ENCODE assay signal across 8 cellular contexts in the genomic region with DNA sequence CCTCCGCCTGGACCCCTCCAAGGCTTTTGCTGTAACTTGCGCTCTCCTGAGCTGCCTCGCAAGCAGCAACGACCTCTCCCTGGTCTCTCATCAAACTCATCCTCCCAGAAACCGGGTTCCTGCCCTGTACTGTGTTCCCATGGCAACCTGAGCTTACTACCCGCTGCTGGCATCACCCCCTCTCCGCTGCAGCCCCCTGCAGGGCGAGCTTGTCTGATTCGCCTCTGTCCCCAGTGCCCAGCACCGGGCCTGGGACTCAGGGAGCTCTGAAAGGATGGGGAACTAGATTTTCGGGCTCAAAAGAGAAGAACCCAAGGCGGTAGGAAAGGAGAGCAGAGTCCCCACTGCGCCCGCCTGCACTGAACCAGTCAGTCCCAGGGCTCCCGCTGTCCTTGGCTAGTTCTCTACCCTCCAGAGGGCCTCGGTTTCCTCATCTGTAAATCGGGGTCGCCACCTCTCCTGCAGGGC. TPM values are rescaled to one million over a fixed set of nuclear protein-coding genes. Genes with fewer than 3 reads are reported as not detected.
DNase-seq lines count a peak whose midpoint lies in the region; ATAC-seq and TF ChIP-seq lines count a peak whose summit lies in the region.

No MANE protein-coding gene starts in this region.

- H3K4me1 ChIP-seq in duodenal mucosa (ENCODE audit: control insufficient read depth in 1 of 2, insufficient read depth in 2 of 2, low read length in 2 of 2) (peaks cover 26 to 28% of the 10 kb centered on the region in 2 donors), right lobe of liver (peaks cover 0 to 31% (median 6%) of the 10 kb centered on the region in 4 donors)

- in situ Hi-C loops in GM13977 (cut with MboI; ENCODE audit: low pct_unique_long_range_greater_than_20kb, low sequenced_read_pairs, unreplicated experiment) = no loop called here

- TF ChIP-seq CTCF in GM13977 (IDR thresholded peaks at IDR 0.05; ENCODE audit: extremely low read depth, insufficient read depth, missing control alignments) = no peak
- no peak for TF ChIP-seq CTCF in RWPE1 (conservative IDR thresholded peaks at IDR 0.05; ENCODE audit: low read depth)
- no peak for TF ChIP-seq CTCF in right lobe of liver (IDR thresholded peaks at IDR 0.05)

- peak overlapping the region; percentile 86 to 98 for H3K9ac ChIP-seq in duodenal mucosa (ENCODE audit: low read depth in 1 of 2, low read length in 2 of 2)

- intact Hi-C loops in right lobe of liver (cut with DNase I) = no loop called here

- H3K27me3 ChIP-seq in duodenal mucosa (ENCODE audit: control insufficient read depth in 1 of 2, insufficient read depth in 2 of 2, low read length in 2 of 2) (no peaks in the 10 kb centered on the region), right lobe of liver (no peaks in the 10 kb centered on the region)

- H3K27ac ChIP-seq in RWPE1 (peak overlapping the region; percentile 71), duodenal mucosa (ENCODE audit: low read depth, low read length) (peak overlapping the region; percentile 71), right lobe of liver (peak overlapping the region; percentile 86 to 95 (median 91)), substantia nigra (ENCODE audit: low read depth, low read length, poor library complexity, severe bottlenecking) (peak overlapping the region; percentile 92)

- CTCF ChIA-PET in RWPE1 (lab: Yijun Ruan, JAX) = interaction anchor here (0.5 to 2.9 kb wide), 16 partner anchors 8 to 594 kb away, joined by 3 to 16 read pairs (median 3); no protein-coding TSS in a partner anchor

- POLR2A ChIA-PET in RWPE1 (lab: Yijun Ruan, JAX; ENCODE audit: low non-redundant PET) = no interaction called here

- DNase-seq in AG08395 (ENCODE audit: low spot score) = peak; percentile 59
- DNase-seq in GM13977 (ENCODE audit: low spot score) = peak; percentile 56
- peak; percentile 41 for DNase-seq in RWPE1 (ENCODE audit: low spot score)
- DNase-seq in right lobe of liver = peak in 1 of 3 donors; percentile 57
- peak in 6 of 49 donors; percentile 29 to 77 (median 50) for DNase-seq in substantia nigra (lab: John Stamatoyannopoulos, UW)
- DNase-seq in retina = no peak

- H3K9me3 ChIP-seq in duodenal mucosa (ENCODE audit: control insufficient read depth in 1 of 2, low read length in 2 of 2) = no peaks in the 10 kb centered on the region
- no peaks in the 10 kb centered on the region for H3K9me3 ChIP-seq in right lobe of liver

- WGBS in right lobe of liver (ENCODE audit: insufficient coverage, low coverage, low lambda C conversion rate, missing lambda C conversion rate) = 22% methylated on average over 4 of the region's 18 CpGs

- H3K36me3 ChIP-seq in duodenal mucosa (ENCODE audit: control insufficient read depth in 1 of 2, insufficient read depth in 2 of 2, low read length in 2 of 2) = peaks cover 0 to 9% of the 10 kb centered on the region in 2 donors
- no peaks in the 10 kb centered on the region for H3K36me3 ChIP-seq in right lobe of liver

- TF ChIP-seq POLR2A in right lobe of liver (IDR thresholded peaks at IDR 0.05) = no peak

- H3K4me3 ChIP-seq in duodenal mucosa (ENCODE audit: low read depth in 1 of 2, low read length in 2 of 2) = peak overlapping the region; percentile 89 to 93
- peak overlapping the region; percentile 68 to 86 (median 81) for H3K4me3 ChIP-seq in right lobe of liver

- ATAC-seq in HG03175 (IDR thresholded peaks at IDR 0.05; ENCODE audit: unreplicated experiment) (peak; percentile 12), right lobe of liver (peak; percentile 2 to 11 (median 9))

RNA-seq across cellular contexts. Expression of a gene that starts 0.5 kb away (rescaled TPM):
- total RNA-seq in right lobe of liver = 10 to 100 TPM; 17.5 to 34.7 (median 20.2) TPM

RNA-seq across cellular contexts. Expression of a gene that starts 16.5 kb away (rescaled TPM):
- 1 to 10 TPM in 5 of 6 experiments, under 1 TPM in 1; 0.95 to 5.0 (median 2.9) TPM for total RNA-seq in right lobe of liver
